ENCODE assay signal across 8 cellular contexts in the genomic region with DNA sequence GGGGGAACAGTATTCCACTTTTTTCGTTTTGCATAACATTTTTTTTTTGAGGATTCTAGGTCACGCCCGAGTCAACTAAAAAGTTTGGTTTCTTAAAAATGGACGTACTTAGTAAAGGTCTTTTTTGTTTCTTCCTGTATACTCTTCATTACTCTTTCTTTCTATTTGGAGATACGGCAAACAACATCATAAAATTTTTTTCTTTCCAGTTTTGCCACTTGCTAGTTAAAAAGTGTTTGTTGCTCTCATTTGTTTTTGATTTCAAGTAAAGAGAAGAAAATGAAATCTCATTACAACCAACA. TPM values are rescaled to one million over a fixed set of nuclear protein-coding genes. Genes with fewer than 3 reads are reported as not detected.
DNase-seq lines count a peak whose midpoint lies in the region; ATAC-seq and TF ChIP-seq lines count a peak whose summit lies in the region.

No MANE protein-coding gene starts in this region.

- H3K36me3 Mint-ChIP-seq in CD14-positive monocyte, result peaks cover 2 to 7% of the 10 kb centered on the region in 2 donors
- peaks cover 24% of the 10 kb centered on the region for H3K36me3 Mint-ChIP-seq in effector memory CD8-positive, alpha-beta T cell (ENCODE audit: insufficient read depth)
- peaks cover 15% of the 10 kb centered on the region for H3K36me3 Mint-ChIP-seq in nephron progenitor cell (ENCODE audit: low read depth)

- intact Hi-C loops in CD14-positive monocyte (cut with micrococcal nuclease), result loop anchor here (5.0 to 10.0 kb wide), 3 partner anchors 215 to 1093 kb away; partner anchors contain the start of genes MPZL1 (in 1 of the 2) and POU2F1 (in 1 of the 2)

- no peak for TF ChIP-seq CTCF in CD14-positive monocyte (IDR thresholded peaks at IDR 0.05)
- no peak for TF ChIP-seq CTCF in NB4 (IDR thresholded peaks at IDR 0.05; ENCODE audit: low read depth, low read length)
- TF ChIP-seq CTCF in nephron progenitor cell (IDR thresholded peaks at IDR 0.05), result no peak

- no peak overlapping the region for H3K27ac ChIP-seq in substantia nigra (ENCODE audit: low read depth, low read length, poor library complexity, severe bottlenecking)

- peak overlapping the region; percentile 84 to 100 (median 91) for H3K27ac Mint-ChIP-seq in CD14-positive monocyte
- peak overlapping the region; percentile 81 to 92 for H3K27ac Mint-ChIP-seq in effector memory CD8-positive, alpha-beta T cell
- H3K27ac Mint-ChIP-seq in nephron progenitor cell, result peak overlapping the region; percentile 97

- H3K9me3 Mint-ChIP-seq in CD14-positive monocyte (no peaks in the 10 kb centered on the region), nephron progenitor cell (peaks cover 4% of the 10 kb centered on the region)
- H3K9me3 Mint-ChIP-seq in effector memory CD8-positive, alpha-beta T cell, result no peaks in the 10 kb centered on the region

- TF ChIP-seq POLR2A in NB4 (IDR thresholded peaks at IDR 0.05; ENCODE audit: extremely low read depth, insufficient read length), result no peak

- H3K4me3 ChIP-seq in NB4 (ENCODE audit: low read depth, low read length), result peak overlapping the region; percentile 80

- H3K4me3 Mint-ChIP-seq in CD14-positive monocyte (peak overlapping the region; percentile 90 to 99), nephron progenitor cell (peak overlapping the region; percentile 94)
- H3K4me3 Mint-ChIP-seq in effector memory CD8-positive, alpha-beta T cell, result peak overlapping the region; percentile 77 to 88

- H3K4me1 Mint-ChIP-seq in CD14-positive monocyte (peaks cover 33% of the 10 kb centered on the region), nephron progenitor cell (peaks cover 30% of the 10 kb centered on the region)
- H3K4me1 Mint-ChIP-seq in effector memory CD8-positive, alpha-beta T cell (ENCODE audit: low read depth in 2 of 2), result peaks cover 19 to 38% of the 10 kb centered on the region in 2 donors

- no peak for ATAC-seq in effector memory CD8-positive, alpha-beta T cell (replicated peaks)
- ATAC-seq in GM18520 (IDR thresholded peaks at IDR 0.05; ENCODE audit: unreplicated experiment), result no peak

- DNase-seq in CD14-positive monocyte (ENCODE audit: low spot score), result no peak
- DNase-seq in NB4 (ENCODE audit: low read depth), result no peak
- DNase-seq in effector memory CD8-positive, alpha-beta T cell, result no peak
- no peak for DNase-seq in nephron progenitor cell
- DNase-seq in substantia nigra (lab: John Stamatoyannopoulos, UW), result no peak
- DNase-seq in NCI-H1417 (lab: John Stamatoyannopoulos, UW), result no peak
- no peak for DNase-seq in medulla oblongata (ENCODE audit: extremely low spot score)

- peaks cover 0 to 5% (median 3%) of the 10 kb centered on the region in 3 donors for H3K27me3 Mint-ChIP-seq in CD14-positive monocyte (ENCODE audit: low read depth in 3 of 3)
- no peaks in the 10 kb centered on the region for H3K27me3 Mint-ChIP-seq in effector memory CD8-positive, alpha-beta T cell
- H3K27me3 Mint-ChIP-seq in nephron progenitor cell (ENCODE audit: low read depth, poor library complexity), result peaks cover 3% of the 10 kb centered on the region

RNA-seq across cellular contexts. Expression of gene MPC2, which starts 0.8 kb away (rescaled TPM):
- 10 to 100 TPM; 59.4 to 70.3 TPM for polyA plus RNA-seq in CD14-positive monocyte

RNA-seq across cellular contexts. Expression of gene DCAF6, which starts 1.2 kb away (rescaled TPM):
- polyA plus RNA-seq in CD14-positive monocyte, result 10 to 100 TPM; 11.8 to 11.9 TPM

RNA-seq across cellular contexts. Expression of gene ADCY10, which starts 23.7 kb away (rescaled TPM):
- polyA plus RNA-seq in CD14-positive monocyte, result not detected
